In genomic region chr10:24397662-24398061, GRCh38 we compare ENCODE assay signal across 34 cellular contexts.
"Had no signal": no experiment of that assay in that cellular context is flagged by ENCODE, and none has a peak within 500 bp of the region (broad histone marks: within the 10 kb centered on the region; RNA-seq: fewer than 3 reads in every experiment).

No MANE protein-coding gene starts in this region.

- H3K27me3 ChIP-seq: adrenal gland, ascending aorta, body of pancreas, brain microvascular endothelial cell, breast epithelium, cardiac muscle cell had no signal

- H3K27ac ChIP-seq: adrenal gland, ascending aorta, body of pancreas, brain microvascular endothelial cell, breast epithelium, cardiac muscle cell had no signal

- H3K4me1 ChIP-seq: adrenal gland, ascending aorta, body of pancreas, breast epithelium had no signal

- FAIRE-seq: astrocyte, bronchial epithelial cell had no signal

- DNase-seq: activated effector memory CD4-positive, alpha-beta T cell treated with anti-CD3 and anti-CD28 coated beads, Interleukin-2, amount 50 U/mL, for 16 hours; activated effector memory CD4-positive, alpha-beta T cell treated with Interleukin-2 at 50 U/mL for 16 hours; activated gamma-delta T cell; activated gamma-delta T cell treated with Interleukin-2 at 50 U/mL for 16 hours; activated naive CD4-positive, alpha-beta T cell; activated naive CD4-positive, alpha-beta T cell treated with anti-CD3 and anti-CD28 coated beads for 36 hours; activated naive CD4-positive, alpha-beta T cell treated with anti-CD3 and anti-CD28 coated beads, Interleukin-2, amount 10 ng/mL, durations not matched to agents 7 days and 5 days; activated naive CD4-positive, alpha-beta T cell treated with anti-CD3 and anti-CD28 coated beads, Interleukin-2, amount 50 U/mL, for 16 hours; activated naive CD4-positive, alpha-beta T cell treated with Interleukin-2 at 50 U/mL for 16 hours; activated naive CD8-positive, alpha-beta T cell treated with anti-CD3 and anti-CD28 coated beads for 36 hours; activated naive CD8-positive, alpha-beta T cell treated with anti-CD3 and anti-CD28 coated beads, Interleukin-2, amount 10 ng/mL, durations not matched to agents 7 days and 5 days; activated naive CD8-positive, alpha-beta T cell treated with anti-CD3 and anti-CD28 coated beads, Interleukin-2, amount 50 U/mL, for 24 hours; activated T-cell treated with anti-CD3 and anti-CD28 coated beads, Interleukin-2, amount 50 U/mL, for 1 hour; activated T-cell treated with anti-CD3 and anti-CD28 coated beads, Interleukin-2, amount 50 U/mL, for 24 hours; activated T-cell treated with anti-CD3 and anti-CD28 coated beads, Interleukin-2, amount 50 U/mL, for 4 hours; activated T-cell treated with anti-CD3 and anti-CD28 coated beads, Interleukin-2, amount 50 U/mL, for 48 hours; activated T-cell treated with anti-CD3 and anti-CD28 coated beads, Interleukin-2, amount 50 U/mL, for 72 hours; adrenal gland; amniotic stem cell; amygdala; anterior cingulate cortex; aorta; body of pancreas; brain microvascular endothelial cell; caudate nucleus; central memory CD4-positive, alpha-beta T cell; cerebellar nuclear complex had no signal

- H3K9me3 ChIP-seq: adrenal gland, ascending aorta, body of pancreas, breast epithelium had no signal

- H3K4me3 ChIP-seq: adrenal gland, ascending aorta, body of pancreas, breast epithelium, cardiac muscle cell had no signal

- ATAC-seq: activated naive CD4-positive, alpha-beta T cell treated with anti-CD3 and anti-CD28 coated beads, Interleukin-2, amount 50 U/mL, for 72 hours; activated naive CD8-positive, alpha-beta T cell treated with anti-CD3 and anti-CD28 coated beads, Interleukin-2, amount 50 U/mL, for 24 hours; activated T-cell treated with anti-CD3 and anti-CD28 coated beads, Interleukin-2, amount 50 U/mL, for 4 hours; activated T-cell treated with anti-CD3 and anti-CD28 coated beads, Interleukin-2, amount 50 U/mL, for 72 hours; activated T-helper 17 cell treated with anti-CD3 and anti-CD28 coated beads, Interleukin-2, amount 50 U/mL, for 72 hours; body of pancreas had no signal

- H3K36me3 ChIP-seq: adrenal gland, ascending aorta, brain microvascular endothelial cell, breast epithelium, cardiac muscle cell had no signal
